Comparison of ENCODE assay signal across 20 cellular contexts in the genomic region with DNA sequence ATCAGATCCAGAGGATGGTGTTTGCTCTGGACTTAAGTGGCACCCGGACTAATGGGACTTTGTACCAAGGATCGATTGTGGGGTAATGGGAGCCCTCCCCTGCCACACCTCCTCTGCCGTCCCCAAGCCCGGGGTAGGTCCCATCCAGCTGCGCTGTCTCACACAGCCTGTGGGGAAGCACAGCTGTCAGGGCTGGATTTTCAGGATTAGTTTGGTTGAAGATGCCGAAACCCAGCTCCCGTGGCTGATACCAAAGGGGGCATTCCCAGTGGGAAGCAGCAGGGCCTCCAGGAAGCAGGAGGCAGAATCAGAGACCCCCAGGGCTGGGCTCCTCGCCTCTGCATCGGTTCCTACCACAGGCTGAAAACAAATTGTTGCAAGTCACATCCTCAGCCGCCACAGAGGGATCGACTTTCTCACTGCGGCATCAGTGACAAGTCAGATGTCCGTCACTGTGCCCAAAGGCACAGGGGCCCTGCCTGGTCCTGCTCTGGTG. TPM values are rescaled to one million over a fixed set of nuclear protein-coding genes. Genes with fewer than 3 reads are reported as not detected.
"Had no signal": no experiment of that assay in that cellular context is flagged by ENCODE, and none has a peak within 500 bp of the region (broad histone marks: within the 10 kb centered on the region; RNA-seq: fewer than 3 reads in every experiment).

No MANE protein-coding gene starts in this region.

- H3K27me3 Mint-ChIP-seq: activated CD4-positive, alpha-beta T cell treated with anti-CD3 and anti-CD28 coated beads, Interleukin-2, amount 10 ng/mL, durations not matched to agents 24 days and 14 days; activated naive CD8-positive, alpha-beta T cell treated with anti-CD3 and anti-CD28 coated beads, Interleukin-2, amount 10 ng/mL, durations not matched to agents 7 days and 5 days had no signal

- H3K36me3 Mint-ChIP-seq: activated naive CD8-positive, alpha-beta T cell treated with anti-CD3 and anti-CD28 coated beads, Interleukin-2, amount 10 ng/mL, durations not matched to agents 7 days and 5 days; immature natural killer cell; mesothelial cell of epicardium had no signal

- H3K27ac ChIP-seq: brain microvascular endothelial cell, lower lobe of right lung, parathyroid adenoma, transverse colon had no signal

- H3K9me3 ChIP-seq: lower lobe of right lung, transverse colon had no signal

- H3K9me3 Mint-ChIP-seq: activated CD4-positive, alpha-beta T cell treated with anti-CD3 and anti-CD28 coated beads, Interleukin-2, amount 10 ng/mL, durations not matched to agents 24 days and 14 days; activated naive CD8-positive, alpha-beta T cell treated with anti-CD3 and anti-CD28 coated beads, Interleukin-2, amount 10 ng/mL, durations not matched to agents 7 days and 5 days; immature natural killer cell; mesothelial cell of epicardium had no signal

- H3K27me3 ChIP-seq: brain microvascular endothelial cell, transverse colon had no signal

- H3K27ac Mint-ChIP-seq: activated CD4-positive, alpha-beta T cell treated with anti-CD3 and anti-CD28 coated beads, Interleukin-2, amount 10 ng/mL, durations not matched to agents 24 days and 14 days; activated naive CD8-positive, alpha-beta T cell treated with anti-CD3 and anti-CD28 coated beads, Interleukin-2, amount 10 ng/mL, durations not matched to agents 7 days and 5 days; immature natural killer cell; mesothelial cell of epicardium; T-helper 17 cell had no signal

- H3K79me2 ChIP-seq: parathyroid adenoma had no signal

- DNase-seq: activated CD4-positive, alpha-beta T cell treated with anti-CD3 and anti-CD28 coated beads, Interleukin-2, amount 10 ng/mL, durations not matched to agents 24 days and 14 days; activated CD4-positive, CD25-positive, alpha-beta regulatory T cell; activated CD8-positive, alpha-beta memory T cell treated with anti-CD3 and anti-CD28 coated beads, Interleukin-2, amount 50 U/mL, for 48 hours; activated naive CD4-positive, alpha-beta T cell; activated naive CD8-positive, alpha-beta T cell treated with anti-CD3 and anti-CD28 coated beads, Interleukin-2, amount 10 ng/mL, durations not matched to agents 7 days and 5 days; brain microvascular endothelial cell; effector memory CD4-positive, alpha-beta T cell; foreskin melanocyte; immature natural killer cell; lower lobe of right lung; stimulated activated CD4-positive, alpha-beta T cell treated with anti-CD3 and anti-CD28 coated beads, Interleukin-4, amount 100 ng/mL, for 4 hours; stimulated activated CD8-positive, alpha-beta memory T cell treated with anti-CD3 and anti-CD28 coated beads, Interleukin-4, amount 100 ng/mL, for 48 hours; stimulated activated naive CD8-positive, alpha-beta T cell treated with anti-CD3 and anti-CD28 coated beads, Interleukin-15, Interleukin-2, amounts not matched to agents 100 U/mL and 50 U/mL, for 24 hours; T-helper 17 cell; transverse colon had no signal

- H3K4me1 Mint-ChIP-seq: activated CD4-positive, alpha-beta T cell treated with anti-CD3 and anti-CD28 coated beads, Interleukin-2, amount 10 ng/mL, durations not matched to agents 24 days and 14 days; activated naive CD8-positive, alpha-beta T cell treated with anti-CD3 and anti-CD28 coated beads, Interleukin-2, amount 10 ng/mL, durations not matched to agents 7 days and 5 days; immature natural killer cell; mesothelial cell of epicardium; T-helper 17 cell had no signal

- H3K4me1 ChIP-seq: lower lobe of right lung, parathyroid adenoma had no signal

- H3K4me3 ChIP-seq: lower lobe of right lung, skin epidermis, transverse colon had no signal

- H3K36me3 ChIP-seq: brain microvascular endothelial cell, lower lobe of right lung, transverse colon had no signal

- ATAC-seq: lower lobe of right lung; stimulated activated naive CD8-positive, alpha-beta T cell treated with anti-CD3 and anti-CD28 coated beads, Interleukin-15, Interleukin-2, amounts not matched to agents 100 U/mL and 50 U/mL, for 24 hours; T-helper 17 cell had no signal

- H2AFZ ChIP-seq: parathyroid adenoma had no signal

- H3K9ac ChIP-seq: parathyroid adenoma had no signal

- H3K4me3 Mint-ChIP-seq: activated CD4-positive, alpha-beta T cell treated with anti-CD3 and anti-CD28 coated beads, Interleukin-2, amount 10 ng/mL, durations not matched to agents 24 days and 14 days; activated naive CD8-positive, alpha-beta T cell treated with anti-CD3 and anti-CD28 coated beads, Interleukin-2, amount 10 ng/mL, durations not matched to agents 7 days and 5 days; immature natural killer cell; mesothelial cell of epicardium; T-helper 17 cell had no signal

RNA-seq across cellular contexts. Expression of gene MATN1, which starts 59.7 kb away (rescaled TPM):
- total RNA-seq: fibroblast of lung, lower lobe of right lung, myocyte, transverse colon had no signal
- polyA plus RNA-seq: fibroblast of lung, immature natural killer cell had no signal
